In genomic region chr19:33226550-33227241, GRCh38 we compare ENCODE assay signal across 10 cellular contexts. TPM values are rescaled to one million over a fixed set of nuclear protein-coding genes. Genes with fewer than 3 reads are reported as not detected.
DNase-seq lines count a peak whose midpoint lies in the region; ATAC-seq, FAIRE-seq and TF ChIP-seq lines count a peak whose summit lies in the region.
"Had no signal": no experiment of that assay in that cellular context is flagged by ENCODE, and none has a peak within 500 bp of the region (broad histone marks: within the 10 kb centered on the region; RNA-seq: fewer than 3 reads in every experiment).

No MANE protein-coding gene starts in this region.

- H3K4me1 Mint-ChIP-seq in activated CD8-positive, alpha-beta T cell treated with anti-CD3 and anti-CD28 coated beads, Interleukin-2, amount 10 ng/mL, durations not matched to agents 7 days and 5 days (ENCODE audit: low read depth), result no peaks in the 10 kb centered on the region

- H3K4me3 Mint-ChIP-seq in activated CD8-positive, alpha-beta T cell treated with anti-CD3 and anti-CD28 coated beads, Interleukin-2, amount 10 ng/mL, durations not matched to agents 7 days and 5 days, result no peak overlapping the region

- H3K9me3 ChIP-seq in keratinocyte (ENCODE audit: control insufficient read depth, low read depth, low read length) (peaks cover 2% of the 10 kb centered on the region), testis (no peaks in the 10 kb centered on the region)

- peak overlapping the region; percentile 16 for H3K4me2 ChIP-seq in keratinocyte (ENCODE audit: control insufficient read depth, extremely low read depth, insufficient read depth, low read depth, low read length)
- H3K4me2 ChIP-seq: BLaER1 treated with 17β-estradiol and CSF1 and Interleukin-3, amounts not matched to agents 10 nM and 100 nM; KMS-11 had no signal

- WGBS in testis, 2 donors, result 3 to 7% methylated on average over 11 to 62 of the region's 66 CpGs

- dilution Hi-C loops in keratinocyte (cut with MboI; ENCODE audit: extremely low pct_ligation_motif_present, low sequenced_read_pairs), result no loop called here

- intact Hi-C loops in testis (cut with DNase I; ENCODE audit: low total_unique reads), result no loop called here

- POLR2A ChIA-PET in activated CD8-positive, alpha-beta T cell treated with anti-CD3 and anti-CD28 coated beads, Interleukin-2, amount 10 ng/mL, durations not matched to agents 7 days and 5 days (lab: Charles Lee), result no interaction called here

- no peaks in the 10 kb centered on the region for H3K79me2 ChIP-seq in keratinocyte (ENCODE audit: control insufficient read depth, insufficient read depth, low read length)

- peaks cover 12% of the 10 kb centered on the region for H3K36me3 Mint-ChIP-seq in activated CD8-positive, alpha-beta T cell treated with anti-CD3 and anti-CD28 coated beads, Interleukin-2, amount 10 ng/mL, durations not matched to agents 7 days and 5 days (ENCODE audit: low read depth)

- H3K4me1 ChIP-seq in keratinocyte (ENCODE audit: control insufficient read depth, extremely low read depth, insufficient read depth, low read length) (no peaks in the 10 kb centered on the region), testis (no peaks in the 10 kb centered on the region)

- H3K9me3 Mint-ChIP-seq in activated CD8-positive, alpha-beta T cell treated with anti-CD3 and anti-CD28 coated beads, Interleukin-2, amount 10 ng/mL, durations not matched to agents 7 days and 5 days (ENCODE audit: insufficient read depth), result peaks cover 16% of the 10 kb centered on the region

- H3K9ac ChIP-seq in keratinocyte (ENCODE audit: control insufficient read depth, extremely low read depth, insufficient read depth, low read length), result no peak overlapping the region
- H3K9ac ChIP-seq: BLaER1 treated with 17β-estradiol and CSF1 and Interleukin-3, amounts not matched to agents 10 nM and 100 nM; KMS-11 had no signal

- no peak overlapping the region for H3K27ac ChIP-seq in keratinocyte (ENCODE audit: control insufficient read depth, insufficient read depth, low read length)
- no peak overlapping the region for H3K27ac ChIP-seq in testis
- H3K27ac ChIP-seq: BLaER1 treated with 17β-estradiol and CSF1 and Interleukin-3, amounts not matched to agents 10 nM and 100 nM; KMS-11 had no signal

- CTCF ChIA-PET in activated CD8-positive, alpha-beta T cell treated with anti-CD3 and anti-CD28 coated beads, Interleukin-2, amount 10 ng/mL, durations not matched to agents 7 days and 5 days (lab: Charles Lee), result no interaction called here

- peaks cover 56% of the 10 kb centered on the region for H3K27me3 Mint-ChIP-seq in activated CD8-positive, alpha-beta T cell treated with anti-CD3 and anti-CD28 coated beads, Interleukin-2, amount 10 ng/mL, durations not matched to agents 7 days and 5 days (ENCODE audit: low read depth)

- ATAC-seq in activated CD8-positive, alpha-beta T cell treated with anti-CD3 and anti-CD28 coated beads, Interleukin-2, amount 10 ng/mL, durations not matched to agents 7 days and 5 days, result peak; percentile 56
- ATAC-seq in GM18502 (IDR thresholded peaks at IDR 0.05; ENCODE audit: poor library complexity, unreplicated experiment), result no peak

- no peak overlapping the region for H3K27ac Mint-ChIP-seq in activated CD8-positive, alpha-beta T cell treated with anti-CD3 and anti-CD28 coated beads, Interleukin-2, amount 10 ng/mL, durations not matched to agents 7 days and 5 days

- no peaks in the 10 kb centered on the region for H3K36me3 ChIP-seq in keratinocyte (ENCODE audit: control insufficient read depth in 2 of 2, extremely low read depth in 1 of 2, insufficient read depth in 2 of 2, low read length in 2 of 2)
- H3K36me3 ChIP-seq in testis (ENCODE audit: low read depth, missing control alignments), result no peaks in the 10 kb centered on the region
- H3K36me3 ChIP-seq: BLaER1 treated with 17β-estradiol and CSF1 and Interleukin-3, amounts not matched to agents 10 nM and 100 nM had no signal

- peak; percentile 67 for DNase-seq in activated CD8-positive, alpha-beta memory T cell treated with anti-CD3 and anti-CD28 coated beads for 24 hours
- no peak for DNase-seq in activated CD8-positive, alpha-beta memory T cell treated with anti-CD3 and anti-CD28 coated beads, Interleukin-2, amount 50 U/mL, for 48 hours
- DNase-seq in activated CD8-positive, alpha-beta T cell treated with anti-CD3 and anti-CD28 coated beads, Interleukin-2, amount 10 ng/mL, durations not matched to agents 7 days and 5 days, result no peak
- DNase-seq in keratinocyte (ENCODE audit: low read depth, low spot score) (no peak), testis (peak; percentile 30), NCI-H446 treated with DMSO at 0.1 percent for 48 hours (lab: John Stamatoyannopoulos, UW) (no peak), putamen (ENCODE audit: low spot score) (no peak)

- H4K20me1 ChIP-seq in keratinocyte (ENCODE audit: control insufficient read depth, extremely low read depth, insufficient read depth, low read length), result no peaks in the 10 kb centered on the region
- H4K20me1 ChIP-seq: BLaER1 treated with 17β-estradiol and CSF1 and Interleukin-3, amounts not matched to agents 10 nM and 100 nM had no signal

- no peak for TF ChIP-seq POLR2A in testis (IDR thresholded peaks at IDR 0.05)

- H3K27me3 ChIP-seq in keratinocyte (ENCODE audit: control insufficient read depth, extremely low read depth, insufficient read depth, low read length), result peaks cover 42% of the 10 kb centered on the region
- peaks cover 8% of the 10 kb centered on the region for H3K27me3 ChIP-seq in testis

- H3K9me1 ChIP-seq in keratinocyte (ENCODE audit: control insufficient read depth, extremely low read depth, insufficient read depth, low read length), result no peaks in the 10 kb centered on the region

- H2AFZ ChIP-seq in keratinocyte (ENCODE audit: control insufficient read depth, low read length), result no peak overlapping the region

- no peak for FAIRE-seq in keratinocyte (lab: Jason Lieb, UNC)

- TF ChIP-seq CTCF in keratinocyte (optimal IDR thresholded peaks at IDR 0.05 in 1 of 3, IDR thresholded peaks at IDR 0.05 in 1 of 3, conservative IDR thresholded peaks at IDR 0.05 in 1 of 3; ENCODE audit: extremely low read depth in 1 of 3, insufficient read depth in 2 of 3, low read length in 3 of 3) (no peak), testis (IDR thresholded peaks at IDR 0.05) (no peak)

- H3K4me3 ChIP-seq in keratinocyte (ENCODE audit: control insufficient read depth in 2 of 3, extremely low read depth in 1 of 3, insufficient read depth in 2 of 3, low read depth in 1 of 3, low read length in 3 of 3) (peak overlapping the region in 1 of 3 experiments; percentile 4), testis (peak overlapping the region in 1 of 2 donors; percentile 29)
- H3K4me3 ChIP-seq: BLaER1 treated with 17β-estradiol and CSF1 and Interleukin-3, amounts not matched to agents 10 nM and 100 nM had no signal

RNA-seq across cellular contexts. Expression of gene SLC7A10, which starts 1.0 kb away (rescaled TPM):
- total RNA-seq in activated CD8-positive, alpha-beta T cell treated with anti-CD3 and anti-CD28 coated beads, Interleukin-2, amount 10 ng/mL, durations not matched to agents 7 days and 5 days, result not detected
- polyA plus RNA-seq in keratinocyte (not detected in 3 replicates), testis (ENCODE audit: insufficient read depth, low read depth, low replicate concordance) (2.1 TPM)
- not detected for polyA plus RNA-seq in keratinocyte (2011; ENCODE audit: low read depth)
- polyA plus RNA-seq in keratinocyte (2011; cell fraction: cytosol; rRNA removed), result not detected in 2 replicates
- polyA plus RNA-seq in keratinocyte (2011; cell fraction: nucleus; rRNA removed), result not detected in 2 replicates
- polyA plus RNA-seq in keratinocyte (2012; ENCODE audit: low replicate concordance), result not detected in 2 replicates
- not detected in 3 replicates for polyA minus RNA-seq in keratinocyte
- not detected for polyA minus RNA-seq in keratinocyte (2011; cell fraction: cytosol; rRNA and poly(A)+ RNA removed)
- polyA minus RNA-seq in keratinocyte (2011; cell fraction: nucleus; rRNA and poly(A)+ RNA removed), result not detected in 2 replicates
- 1 to 10 TPM; 3.0 to 5.8 TPM for total RNA-seq in testis

RNA-seq across cellular contexts. Expression of gene LRP3, which starts 32.6 kb away (rescaled TPM):
- total RNA-seq in activated CD8-positive, alpha-beta T cell treated with anti-CD3 and anti-CD28 coated beads, Interleukin-2, amount 10 ng/mL, durations not matched to agents 7 days and 5 days, result not detected
- polyA plus RNA-seq in keratinocyte, result 2.5 to 12.7 TPM (median 5.0 TPM) in 3 replicates
- polyA plus RNA-seq in keratinocyte (2011; ENCODE audit: low read depth), result 0.40 TPM
- polyA plus RNA-seq in keratinocyte (2011; cell fraction: cytosol; rRNA removed), result 4.2 and 12.5 TPM in 2 replicates
- polyA plus RNA-seq in keratinocyte (2011; cell fraction: nucleus; rRNA removed), result 6.3 and 7.6 TPM in 2 replicates
- 3.4 and 9.8 TPM in 2 replicates for polyA plus RNA-seq in keratinocyte (2012; ENCODE audit: low replicate concordance)
- polyA minus RNA-seq in keratinocyte, result 5.2 to 11.3 TPM (median 7.7 TPM) in 3 replicates
- polyA minus RNA-seq in keratinocyte (2011; cell fraction: cytosol; rRNA and poly(A)+ RNA removed), result 16.7 TPM
- polyA minus RNA-seq in keratinocyte (2011; cell fraction: nucleus; rRNA and poly(A)+ RNA removed), result 9.0 and 13.6 TPM in 2 replicates
- 10 to 100 TPM; 29.3 to 50.9 TPM for total RNA-seq in testis
- 21.8 TPM for polyA plus RNA-seq in testis (ENCODE audit: insufficient read depth, low read depth, low replicate concordance)

Comparison
In these comparisons a context has a peak if more than half of its experiments do, and no peak if none do; other contexts are left out.
1. DNase-seq: peak in activated CD8-positive, alpha-beta memory T cell treated with anti-CD3 and anti-CD28 coated beads for 24 hours (single experiment) and testis (single experiment); none in activated CD8-positive, alpha-beta memory T cell treated with anti-CD3 and anti-CD28 coated beads, Interleukin-2, amount 50 U/mL, for 48 hours (single experiment), activated CD8-positive, alpha-beta T cell treated with anti-CD3 and anti-CD28 coated beads, Interleukin-2, amount 10 ng/mL, durations not matched to agents 7 days and 5 days (single experiment), keratinocyte (single experiment), NCI-H446 treated with DMSO at 0.1 percent for 48 hours (single experiment) and putamen (single experiment).
2. RNA of gene LRP3, which starts 32.6 kb away (total RNA-seq): 29.3 to 50.9 TPM in testis; not detected in activated CD8-positive, alpha-beta T cell treated with anti-CD3 and anti-CD28 coated beads, Interleukin-2, amount 10 ng/mL, durations not matched to agents 7 days and 5 days; every median in the first group is over 10 times any median in the second.